In the genomic region with DNA sequence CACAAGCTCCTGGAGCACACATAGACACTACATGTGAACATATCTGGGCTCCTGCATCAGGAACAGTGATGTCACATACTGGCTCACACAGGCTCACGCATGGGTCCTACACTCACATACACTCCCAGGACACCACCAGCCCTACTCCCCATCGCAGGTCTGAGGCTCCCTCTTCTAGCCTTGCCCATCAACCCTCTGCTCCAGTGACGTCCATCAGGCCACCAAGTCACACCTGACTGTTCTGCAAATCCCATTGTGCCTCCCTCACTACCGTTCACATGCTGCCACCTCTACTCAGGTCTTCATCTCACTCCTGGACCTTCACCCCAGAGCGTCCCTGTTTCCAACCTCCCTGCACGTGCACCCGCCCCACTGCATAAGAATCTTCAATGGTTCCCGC, we compare ENCODE assay signal across 28 cellular contexts. TPM values are rescaled to one million over a fixed set of nuclear protein-coding genes. Genes with fewer than 3 reads are reported as not detected.
"Had no signal": no experiment of that assay in that cellular context is flagged by ENCODE, and none has a peak within 500 bp of the region (broad histone marks: within the 10 kb centered on the region; RNA-seq: fewer than 3 reads in every experiment).

No MANE protein-coding gene starts in this region.

- H3K36me3 Mint-ChIP-seq: activated naive CD4-positive, alpha-beta T cell treated with anti-CD3 and anti-CD28 coated beads, Interleukin-2, amount 50 U/mL, for 72 hours had no signal

- H3K27ac ChIP-seq: ascending aorta, body of pancreas, Peyer's patch, RWPE1, SJSA1, VCaP had no signal

- H3K4me3 Mint-ChIP-seq: activated naive CD8-positive, alpha-beta T cell treated with anti-CD3 and anti-CD28 coated beads, Interleukin-2, amount 50 U/mL, for 24 hours; activated T-cell treated with anti-CD3 and anti-CD28 coated beads, Interleukin-2, amount 50 U/mL, for 4 hours had no signal

- DNase-seq: activated CD4-positive, alpha-beta T cell treated with anti-CD3 and anti-CD28 coated beads for 48 hours; activated CD4-positive, alpha-beta T cell treated with anti-CD3 and anti-CD28 coated beads, Interleukin-2, amount 50 U/mL, for 48 hours; activated naive CD4-positive, alpha-beta T cell treated with Interleukin-2 at 50 U/mL for 16 hours; activated naive CD8-positive, alpha-beta T cell treated with anti-CD3 and anti-CD28 coated beads, Interleukin-2, amount 50 U/mL, for 24 hours; activated T-cell treated with anti-CD3 and anti-CD28 coated beads, Interleukin-2, amount 50 U/mL, for 4 hours; amniotic stem cell; body of pancreas; IMR-90; Kasumi-1; KBM-7; NCI-H1105 treated with DMSO at 0.1 percent for 48 hours; NCI-H1436 treated with DMSO at 0.1 percent for 48 hours; NCI-H187; NCI-H2081; NCI-H510A treated with DMSO at 0.1 percent for 48 hours; NCI-H69; NK-92 treated with Interleukin-12 subunit alpha and Interleukin-12 subunit beta, amount 100 ng/mL, for 24 hours; Peyer's patch; SHP77; T-helper 2 cell; T1000 had no signal

- H3K4me1 ChIP-seq: ascending aorta, body of pancreas, Peyer's patch, SJSA1 had no signal

- FAIRE-seq: TTC549 had no signal

- H3K9me3 ChIP-seq: ascending aorta, body of pancreas, Peyer's patch, SJSA1 had no signal

- ATAC-seq: activated naive CD4-positive, alpha-beta T cell treated with anti-CD3 and anti-CD28 coated beads, Interleukin-2, amount 50 U/mL, for 72 hours; activated naive CD8-positive, alpha-beta T cell treated with anti-CD3 and anti-CD28 coated beads, Interleukin-2, amount 50 U/mL, for 24 hours; activated T-cell treated with anti-CD3 and anti-CD28 coated beads, Interleukin-2, amount 50 U/mL, for 4 hours; body of pancreas; SK-N-SH treated with all-trans-retinoic acid at 6 μM for 48 hours had no signal

- H3K36me3 ChIP-seq: Peyer's patch had no signal

- H3K9me3 Mint-ChIP-seq: activated naive CD4-positive, alpha-beta T cell treated with anti-CD3 and anti-CD28 coated beads, Interleukin-2, amount 50 U/mL, for 72 hours; activated naive CD8-positive, alpha-beta T cell treated with anti-CD3 and anti-CD28 coated beads, Interleukin-2, amount 50 U/mL, for 24 hours; activated T-cell treated with anti-CD3 and anti-CD28 coated beads, Interleukin-2, amount 50 U/mL, for 4 hours had no signal

- H3K4me3 ChIP-seq: ascending aorta, body of pancreas, Peyer's patch, SJSA1 had no signal

- H3K27me3 Mint-ChIP-seq: activated naive CD8-positive, alpha-beta T cell treated with anti-CD3 and anti-CD28 coated beads, Interleukin-2, amount 50 U/mL, for 24 hours had no signal

- H3K27ac Mint-ChIP-seq: activated naive CD8-positive, alpha-beta T cell treated with anti-CD3 and anti-CD28 coated beads, Interleukin-2, amount 50 U/mL, for 24 hours had no signal

- H3K27me3 ChIP-seq: ascending aorta, body of pancreas, Peyer's patch, SJSA1 had no signal

RNA-seq across cellular contexts. Expression of a gene that starts 18.1 kb away (rescaled TPM):
- total RNA-seq: body of pancreas, SJSA1 had no signal
